ENCODE assay signal across 25 cellular contexts in genomic region chr6:170231496-170232185, GRCh38. TPM values are rescaled to one million over a fixed set of nuclear protein-coding genes. Genes with fewer than 3 reads are reported as not detected.
DNase-seq lines count a peak whose midpoint lies in the region; ATAC-seq, FAIRE-seq and TF ChIP-seq lines count a peak whose summit lies in the region.
"Had no signal": no experiment of that assay in that cellular context is flagged by ENCODE, and none has a peak within 500 bp of the region (broad histone marks: within the 10 kb centered on the region; RNA-seq: fewer than 3 reads in every experiment).

No MANE protein-coding gene starts in this region.

- no peak for TF ChIP-seq CTCF in osteoblast (IDR thresholded peaks at IDR 0.05; ENCODE audit: extremely low read depth, low read depth, low read length)

- no peaks in the 10 kb centered on the region for H3K9me3 Mint-ChIP-seq in activated CD4-positive, alpha-beta T cell treated with anti-CD3 and anti-CD28 coated beads, Interleukin-2, amount 10 ng/mL, durations not matched to agents 24 days and 14 days
- H3K9me3 Mint-ChIP-seq: activated naive CD4-positive, alpha-beta T cell treated with anti-CD3 and anti-CD28 coated beads, Interleukin-2, amount 50 U/mL, for 24 hours; T-helper 2 cell treated with Interferon-gamma antibody and Interleukin-4, amounts not matched to agents 5 μg/mL and 100 μg/mL, for 36 hours had no signal

- peak; percentile 42 for FAIRE-seq in HTR-8/SVneo (lab: Jason Lieb, UNC)
- FAIRE-seq: GM18507 had no signal

- H3K4me1 ChIP-seq in osteoblast (ENCODE audit: insufficient read depth, low read length): no peaks in the 10 kb centered on the region
- H3K4me1 ChIP-seq: ascending aorta, gastroesophageal sphincter, tibial nerve had no signal

- no peak overlapping the region for H3K4me2 ChIP-seq in osteoblast (ENCODE audit: insufficient read depth, low read length)
- H3K4me2 ChIP-seq: PC-9, SK-N-SH had no signal

- ATAC-seq in left ventricle myocardium superior (no peak), HG02763 (IDR thresholded peaks at IDR 0.05; ENCODE audit: unreplicated experiment) (no peak)
- ATAC-seq: gastroesophageal sphincter, sciatic nerve had no signal

- H3K27ac Mint-ChIP-seq in activated CD4-positive, alpha-beta T cell treated with anti-CD3 and anti-CD28 coated beads, Interleukin-2, amount 10 ng/mL, durations not matched to agents 24 days and 14 days: no peak overlapping the region
- H3K27ac Mint-ChIP-seq: activated naive CD4-positive, alpha-beta T cell treated with anti-CD3 and anti-CD28 coated beads, Interleukin-2, amount 50 U/mL, for 24 hours; B cell; T-helper 2 cell treated with Interferon-gamma antibody and Interleukin-4, amounts not matched to agents 5 μg/mL and 100 μg/mL, for 36 hours had no signal

- peak; percentile 56 for DNase-seq in HTR-8/SVneo (ENCODE audit: insufficient read length, low spot score)
- DNase-seq in astrocyte of the hippocampus (ENCODE audit: low read depth, low spot score): peak; percentile 57
- DNase-seq in left ventricle myocardium superior: peak; percentile 16
- DNase-seq in osteoblast (ENCODE audit: insufficient read length, low spot score, missing footprints): no peak
- DNase-seq in pons (ENCODE audit: low spot score): no peak
- no peak for DNase-seq in activated CD4-positive, alpha-beta T cell treated with anti-CD3 and anti-CD28 coated beads, Interleukin-2, amount 10 ng/mL, durations not matched to agents 24 days and 14 days
- DNase-seq: activated CD8-positive, alpha-beta memory T cell treated with anti-CD3 and anti-CD28 coated beads for 24 hours; activated T-cell treated with anti-CD3 and anti-CD28 coated beads, Interleukin-2, amount 50 U/mL, for 48 hours; COR-L47; MG63; NCI-H1436 treated with DMSO at 0.1 percent for 48 hours; NCI-H82; PC-9; SK-N-SH; stimulated activated naive CD4-positive, alpha-beta T cell had no signal

- H3K79me2 ChIP-seq in osteoblast (ENCODE audit: insufficient read depth, low read length): no peaks in the 10 kb centered on the region

- H4K20me1 ChIP-seq in osteoblast (ENCODE audit: insufficient read depth, low read length): no peaks in the 10 kb centered on the region

- H3K27me3 ChIP-seq in osteoblast (ENCODE audit: insufficient read depth, low read length): no peaks in the 10 kb centered on the region
- H3K27me3 ChIP-seq: ascending aorta, gastroesophageal sphincter, MG63, tibial nerve had no signal

- H3K36me3 Mint-ChIP-seq in activated CD4-positive, alpha-beta T cell treated with anti-CD3 and anti-CD28 coated beads, Interleukin-2, amount 10 ng/mL, durations not matched to agents 24 days and 14 days (ENCODE audit: low read depth): no peaks in the 10 kb centered on the region
- H3K36me3 Mint-ChIP-seq: activated naive CD4-positive, alpha-beta T cell treated with anti-CD3 and anti-CD28 coated beads, Interleukin-2, amount 50 U/mL, for 24 hours had no signal

- H3K4me1 Mint-ChIP-seq in activated CD4-positive, alpha-beta T cell treated with anti-CD3 and anti-CD28 coated beads, Interleukin-2, amount 10 ng/mL, durations not matched to agents 24 days and 14 days: no peaks in the 10 kb centered on the region
- H3K4me1 Mint-ChIP-seq: activated naive CD4-positive, alpha-beta T cell treated with anti-CD3 and anti-CD28 coated beads, Interleukin-2, amount 50 U/mL, for 24 hours; B cell had no signal

- no peaks in the 10 kb centered on the region for H3K36me3 ChIP-seq in osteoblast (ENCODE audit: insufficient read depth, low read length)
- H3K36me3 ChIP-seq: ascending aorta, gastroesophageal sphincter, MG63, tibial nerve had no signal

- H3K4me3 ChIP-seq in osteoblast (ENCODE audit: insufficient read depth, low read length): no peak overlapping the region
- H3K4me3 ChIP-seq: ascending aorta, gastroesophageal sphincter, MG63, PC-9, tibial nerve had no signal

- no peaks in the 10 kb centered on the region for H3K9me3 ChIP-seq in osteoblast (ENCODE audit: low read depth, low read length)
- H3K9me3 ChIP-seq: ascending aorta, gastroesophageal sphincter, MG63, SK-N-SH, tibial nerve had no signal

- H3K27ac ChIP-seq in osteoblast (ENCODE audit: low read depth, low read length): no peak overlapping the region
- H3K27ac ChIP-seq: ascending aorta, epithelial cell of prostate, gastroesophageal sphincter, PC-9, tibial nerve had no signal

- H2AFZ ChIP-seq in osteoblast (ENCODE audit: low read length): peak overlapping the region; percentile 41
- H2AFZ ChIP-seq: PC-9 had no signal

- no peaks in the 10 kb centered on the region for H3K27me3 Mint-ChIP-seq in activated CD4-positive, alpha-beta T cell treated with anti-CD3 and anti-CD28 coated beads, Interleukin-2, amount 10 ng/mL, durations not matched to agents 24 days and 14 days
- H3K27me3 Mint-ChIP-seq: activated naive CD4-positive, alpha-beta T cell treated with anti-CD3 and anti-CD28 coated beads, Interleukin-2, amount 50 U/mL, for 24 hours; B cell had no signal

- no peak overlapping the region for H3K4me3 Mint-ChIP-seq in activated CD4-positive, alpha-beta T cell treated with anti-CD3 and anti-CD28 coated beads, Interleukin-2, amount 10 ng/mL, durations not matched to agents 24 days and 14 days
- H3K4me3 Mint-ChIP-seq: activated naive CD4-positive, alpha-beta T cell treated with anti-CD3 and anti-CD28 coated beads, Interleukin-2, amount 50 U/mL, for 24 hours; B cell; T-helper 2 cell treated with Interferon-gamma antibody and Interleukin-4, amounts not matched to agents 5 μg/mL and 100 μg/mL, for 36 hours had no signal

- intact Hi-C loops in left ventricle myocardium superior (cut with micrococcal nuclease): no loop called here
- intact Hi-C loops in activated CD4-positive, alpha-beta T cell treated with anti-CD3 and anti-CD28 coated beads, Interleukin-2, amount 10 ng/mL, durations not matched to agents 24 days and 14 days (cut with micrococcal nuclease): no loop called here

RNA-seq across cellular contexts. Expression of gene DLL1, which starts 59.2 kb away (rescaled TPM):
- total RNA-seq in left ventricle myocardium superior (15.3 TPM), osteoblast (0.29 and 0.36 TPM in 2 replicates)
- 0.17 TPM in 1 of 2 replicates, not detected in the other for total RNA-seq in activated CD4-positive, alpha-beta T cell treated with anti-CD3 and anti-CD28 coated beads, Interleukin-2, amount 10 ng/mL, durations not matched to agents 24 days and 14 days
- total RNA-seq: PC-9 had no signal

Comparison
In these comparisons a context has a peak if more than half of its experiments do, and no peak if none do; other contexts are left out.
1. DNase-seq: peak in HTR-8/SVneo (single experiment), astrocyte of the hippocampus (single experiment) and left ventricle myocardium superior (single experiment); none in osteoblast (single experiment), pons (single experiment) and activated CD4-positive, alpha-beta T cell treated with anti-CD3 and anti-CD28 coated beads, Interleukin-2, amount 10 ng/mL, durations not matched to agents 24 days and 14 days (single experiment).
2. RNA of gene DLL1, which starts 59.2 kb away (total RNA-seq): 15.3 TPM in left ventricle myocardium superior (single experiment); 0.29 to 0.36 TPM in osteoblast and 0.17 TPM in activated CD4-positive, alpha-beta T cell treated with anti-CD3 and anti-CD28 coated beads, Interleukin-2, amount 10 ng/mL, durations not matched to agents 24 days and 14 days; every median in the first group is over 10 times any median in the second.